23 cellular contexts compared by ENCODE assay signal in genomic region chr20:40844285-40844684, GRCh38.
DNase-seq lines count a peak whose midpoint lies in the region; ATAC-seq and TF ChIP-seq lines count a peak whose summit lies in the region.
"Had no signal": no experiment of that assay in that cellular context is flagged by ENCODE, and none has a peak within 500 bp of the region (broad histone marks: within the 10 kb centered on the region; RNA-seq: fewer than 3 reads in every experiment).

No MANE protein-coding gene starts in this region.

- TF ChIP-seq EP300 in tibial nerve (IDR thresholded peaks at IDR 0.05), result no peak

- no peak overlapping the region for H3K4me3 ChIP-seq in tibial nerve
- H3K4me3 ChIP-seq: GM12878, GM23248, K562, Peyer's patch had no signal

- no peak overlapping the region for H3K27ac ChIP-seq in tibial nerve
- H3K27ac ChIP-seq: 22Rv1, GM23248, Peyer's patch had no signal

- WGBS in tibial nerve, 2 donors, result 58 to 59% methylated on average over 6 of the region's 6 CpGs

- H3K27me3 ChIP-seq in tibial nerve, result no peaks in the 10 kb centered on the region
- H3K27me3 ChIP-seq: Peyer's patch had no signal

- peaks cover 0 to 8% (median 0%) of the 10 kb centered on the region in 4 donors for H3K9me3 ChIP-seq in tibial nerve
- H3K9me3 ChIP-seq: Peyer's patch had no signal

- DNase-seq in DMS 273 (lab: John Stamatoyannopoulos, UW; ENCODE audit: unreplicated experiment) (peak; percentile 30), DMS 273 treated with DMSO at 0.1 percent for 48 hours (lab: John Stamatoyannopoulos, UW) (no peak), NCI-H1092 treated with DMSO at 0.1 percent for 48 hours (lab: John Stamatoyannopoulos, UW) (peak; percentile 79), NCI-H69 (lab: John Stamatoyannopoulos, UW) (peak; percentile 68), posterior vena cava (ENCODE audit: low spot score) (peak; percentile 23), tibial nerve (ENCODE audit: low spot score in 2 of 2) (no peak)
- DNase-seq in effector CD8-positive, alpha-beta T cell (lab: John Stamatoyannopoulos, UW), result no peak
- DNase-seq: Calu3; CD4-positive, alpha-beta memory T cell; DMS79 treated with DMSO at 0.1 percent for 48 hours; GM23248; HCEC 1CT; NCI-H1048; NCI-H226; Peyer's patch; T-helper 1 cell; T1000 had no signal

- ATAC-seq in HG02759 (IDR thresholded peaks at IDR 0.05; ENCODE audit: unreplicated experiment), result no peak
- ATAC-seq: GM12878, K562, Right ventricle myocardium inferior, SK-N-SH treated with all-trans-retinoic acid at 6 μM for 48 hours had no signal

- intact Hi-C loops in posterior vena cava (cut with DNase I), result no loop called here

- no peaks in the 10 kb centered on the region for H3K4me1 ChIP-seq in tibial nerve
- H3K4me1 ChIP-seq: Peyer's patch had no signal

- TF ChIP-seq CTCF in tibial nerve (IDR thresholded peaks at IDR 0.05), result no peak

- no peaks in the 10 kb centered on the region for H3K36me3 ChIP-seq in tibial nerve
- H3K36me3 ChIP-seq: Peyer's patch had no signal

- no peak for TF ChIP-seq POLR2A in tibial nerve (IDR thresholded peaks at IDR 0.05)

Comparison
In these comparisons a context has a peak if more than half of its experiments do, and no peak if none do; other contexts are left out.
1. DNase-seq: peak in DMS 273 (single experiment), NCI-H1092 treated with DMSO at 0.1 percent for 48 hours (single experiment), NCI-H69 (single experiment) and posterior vena cava (single experiment); none in DMS 273 treated with DMSO at 0.1 percent for 48 hours (single experiment), tibial nerve (0 of 2) and effector CD8-positive, alpha-beta T cell (single experiment).